Comparison of ENCODE assay signal across 8 cellular contexts in the genomic region with DNA sequence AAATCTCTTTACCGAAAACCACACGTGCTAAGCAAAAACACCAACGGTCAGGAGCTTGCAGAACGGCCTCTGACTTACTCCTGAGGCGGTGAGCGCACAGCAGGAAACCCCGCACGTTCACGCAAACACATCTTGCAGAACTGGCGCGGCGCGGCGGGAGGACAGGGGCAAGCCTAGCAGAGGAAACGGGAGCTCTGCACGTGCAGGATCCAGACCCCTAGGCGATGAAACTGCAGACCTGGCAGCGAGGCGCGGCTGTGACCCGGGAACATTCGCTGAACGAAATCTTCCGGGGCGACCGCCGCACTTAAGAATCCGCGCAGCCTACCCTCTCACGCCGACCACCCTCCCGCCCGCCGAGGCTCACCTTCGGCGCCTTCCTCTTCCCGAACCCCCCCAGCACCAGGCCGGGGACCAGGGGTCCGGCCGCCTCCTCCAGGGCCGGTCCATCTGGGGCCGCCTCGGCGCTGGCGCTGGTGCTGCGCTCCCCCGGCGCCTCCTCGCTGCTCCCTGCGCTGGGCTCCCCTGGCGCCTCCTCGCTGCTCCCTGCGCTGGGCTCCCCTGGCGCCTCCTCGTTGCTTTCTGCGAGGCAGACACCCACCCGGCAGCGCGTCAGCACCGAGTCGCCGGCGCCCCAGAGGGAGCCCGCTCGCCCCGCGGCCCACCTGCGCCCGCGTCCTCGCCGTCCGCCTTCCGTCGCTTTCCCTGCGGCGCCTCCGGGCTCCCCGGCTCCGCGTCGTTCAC. TPM values are rescaled to one million over a fixed set of nuclear protein-coding genes. Genes with fewer than 3 reads are reported as not detected.
DNase-seq lines count a peak whose midpoint lies in the region; ATAC-seq and TF ChIP-seq lines count a peak whose summit lies in the region.

No MANE protein-coding gene starts in this region.

- H2AFZ ChIP-seq in osteoblast (ENCODE audit: low read length), result no peak overlapping the region

- TF ChIP-seq POLR2A in heart left ventricle (IDR thresholded peaks at IDR 0.05), result no peak

- no peak for TF ChIP-seq CTCF in heart left ventricle (IDR thresholded peaks at IDR 0.05)
- TF ChIP-seq CTCF in WERI-Rb-1 (IDR thresholded peaks at IDR 0.05; ENCODE audit: low read depth, low read length), result no peak
- no peak for TF ChIP-seq CTCF in osteoblast (IDR thresholded peaks at IDR 0.05; ENCODE audit: extremely low read depth, low read depth, low read length)

- peaks cover 23% of the 10 kb centered on the region for H4K20me1 ChIP-seq in osteoblast (ENCODE audit: insufficient read depth, low read length)

- ATAC-seq in heart left ventricle, result peak in 1 of 4 donors; percentile 1
- no peak for ATAC-seq in Right ventricle myocardium inferior
- ATAC-seq in HG02981 (IDR thresholded peaks at IDR 0.05; ENCODE audit: unreplicated experiment), result peak; percentile 28

- DNase-seq in heart left ventricle (peak in 3 of 5 donors; percentile 25 to 63 (median 30)), Right ventricle myocardium inferior (ENCODE audit: missing footprints) (no peak), WERI-Rb-1 (no peak), osteoblast (ENCODE audit: insufficient read length, low spot score, missing footprints) (peak; percentile 90), NCI-H526 (lab: John Stamatoyannopoulos, UW) (no peak), NCI-H2227 treated with DMSO at 0.1 percent for 48 hours (lab: John Stamatoyannopoulos, UW) (no peak)

- H3K27ac ChIP-seq in heart left ventricle, result peak overlapping the region in 9 of 12 donors; percentile 15 to 87 (median 80)
- H3K27ac ChIP-seq in WERI-Rb-1, result peak overlapping the region; percentile 36; the same call in 1 of the 2 replicates
- H3K27ac ChIP-seq in esophagus (ENCODE audit: low read depth in 2 of 2, low read length in 1 of 2), result peak overlapping the region; percentile 68 to 69
- peak overlapping the region; percentile 28 for H3K27ac ChIP-seq in osteoblast (ENCODE audit: low read depth, low read length)

- H3K4me1 ChIP-seq in heart left ventricle (peaks cover 3 to 32% (median 21%) of the 10 kb centered on the region in 12 donors), esophagus (ENCODE audit: control insufficient read depth in 2 of 2, insufficient read depth in 2 of 2, low read length in 1 of 2) (peaks cover 6 to 21% of the 10 kb centered on the region in 2 donors), osteoblast (ENCODE audit: insufficient read depth, low read length) (peaks cover 16% of the 10 kb centered on the region)

- peak overlapping the region; percentile 92 for H3K4me2 ChIP-seq in osteoblast (ENCODE audit: insufficient read depth, low read length)

- H3K9me3 ChIP-seq in heart left ventricle, result no peaks in the 10 kb centered on the region
- peaks cover 3% of the 10 kb centered on the region for H3K9me3 ChIP-seq in WERI-Rb-1 (ENCODE audit: severe bottlenecking)
- H3K9me3 ChIP-seq in esophagus (ENCODE audit: control insufficient read depth in 2 of 2, insufficient read depth in 1 of 2, low read depth in 1 of 2, low read length in 1 of 2), result no peaks in the 10 kb centered on the region
- no peaks in the 10 kb centered on the region for H3K9me3 ChIP-seq in osteoblast (ENCODE audit: low read depth, low read length)

- intact Hi-C loops in heart left ventricle (cut with DNase I) (no loop called here), Right ventricle myocardium inferior (cut with DNase I) (no loop called here)

- H3K36me3 ChIP-seq in heart left ventricle, result peaks cover 0 to 56% (median 39%) of the 10 kb centered on the region in 9 donors
- H3K36me3 ChIP-seq in WERI-Rb-1, result peaks cover 76% of the 10 kb centered on the region
- H3K36me3 ChIP-seq in esophagus (ENCODE audit: control insufficient read depth in 2 of 2, insufficient read depth in 2 of 2, low read length in 1 of 2), result peaks cover 13 to 39% of the 10 kb centered on the region in 2 donors
- peaks cover 31% of the 10 kb centered on the region for H3K36me3 ChIP-seq in osteoblast (ENCODE audit: insufficient read depth, low read length)

- H3K27me3 ChIP-seq in heart left ventricle, result no peaks in the 10 kb centered on the region
- H3K27me3 ChIP-seq in WERI-Rb-1 (ENCODE audit: insufficient read depth, low read depth, severe bottlenecking), result no peaks in the 10 kb centered on the region
- no peaks in the 10 kb centered on the region for H3K27me3 ChIP-seq in esophagus (ENCODE audit: control insufficient read depth in 1 of 2, insufficient read depth in 2 of 2, low read length in 2 of 2)
- H3K27me3 ChIP-seq in osteoblast (ENCODE audit: insufficient read depth, low read length), result no peaks in the 10 kb centered on the region

- H3K79me2 ChIP-seq in osteoblast (ENCODE audit: insufficient read depth, low read length), result peaks cover 51% of the 10 kb centered on the region

- 1 to 3% (median 2%) methylated on average over 48 to 82 of the region's 82 CpGs for WGBS in heart left ventricle, 4 donors
- WGBS in esophagus, 2 donors, result 1 to 2% methylated on average over 61 to 82 of the region's 82 CpGs

- H3K4me3 ChIP-seq in heart left ventricle (peak overlapping the region; percentile 77 to 99 (median 92)), WERI-Rb-1 (ENCODE audit: low read depth, low read length) (peak overlapping the region; percentile 76), esophagus (ENCODE audit: low read depth in 1 of 2, low read length in 2 of 2) (peak overlapping the region; percentile 88 to 100), osteoblast (ENCODE audit: insufficient read depth, low read length) (peak overlapping the region; percentile 92)

RNA-seq across cellular contexts. Expression of gene DDX51, which starts 0.6 kb away (rescaled TPM):
- 1 to 10 TPM; 4.1 to 9.9 (median 8.5) TPM for total RNA-seq in heart left ventricle
- 10 to 100 TPM; 12.8 to 14.7 TPM for polyA plus RNA-seq in heart left ventricle
- 10.4 TPM for total RNA-seq in Right ventricle myocardium inferior
- polyA plus RNA-seq in esophagus, result 10 to 100 TPM; 12.3 to 20.4 TPM
- total RNA-seq in osteoblast, result 6.2 and 7.4 TPM in 2 replicates

RNA-seq across cellular contexts. Expression of gene NOC4L, which starts 0.8 kb away (rescaled TPM):
- total RNA-seq in heart left ventricle, result 10 to 100 TPM in 4 of 9 donors, 1 to 10 TPM in 5; 7.9 to 14.5 (median 9.6) TPM
- 10 to 100 TPM; 10.9 to 21.1 TPM for polyA plus RNA-seq in heart left ventricle
- total RNA-seq in Right ventricle myocardium inferior, result 9.2 TPM
- polyA plus RNA-seq in esophagus, result 10 to 100 TPM; 20.6 to 22.7 TPM
- 7.7 and 11.2 TPM in 2 replicates for total RNA-seq in osteoblast

Comparison
In these comparisons a context has a peak if more than half of its experiments do, and no peak if none do; other contexts are left out.
1. DNase-seq: peak in heart left ventricle (3 of 5) and osteoblast (single experiment); none in Right ventricle myocardium inferior (single experiment), WERI-Rb-1 (single experiment), NCI-H526 (0 of 2) and NCI-H2227 treated with DMSO at 0.1 percent for 48 hours (single experiment).
2. H3K27ac ChIP-seq: peak in every context shown above with its lines; median percentile 80 in heart left ventricle; 68 in esophagus; 36 in WERI-Rb-1; 28 in osteoblast.
3. Peak in every context shown above with its lines, with median percentiles within 50 percentile points of each other: H3K4me3 ChIP-seq.